8 cellular contexts compared by ENCODE assay signal in genomic region chr19:1244693-1245451, GRCh38. TPM values are rescaled to one million over a fixed set of nuclear protein-coding genes. Genes with fewer than 3 reads are reported as not detected.
DNase-seq lines count a peak whose midpoint lies in the region; ATAC-seq and TF ChIP-seq lines count a peak whose summit lies in the region.

No MANE protein-coding gene starts in this region.

- H3K27ac ChIP-seq in mesendoderm (ENCODE audit: low read depth, low read length) (no peak overlapping the region), upper lobe of right lung (peak overlapping the region; percentile 83)

- CTCF ChIA-PET in activated CD4-positive, alpha-beta T cell treated with anti-CD3 and anti-CD28 coated beads for 36 hours (lab: Charles Lee) = interaction anchor here (0.6 to 5.3 kb wide), 34 partner anchors 8 to 734 kb away, joined by 3 to 163 read pairs (median 4); partner anchors contain the start of genes ABCA7, ARHGAP45, CIRBP and FAM174C
- CTCF ChIA-PET in MCF 10A (lab: Yijun Ruan, JAX) = interaction anchor here (0.6 to 4.7 kb wide), 15 partner anchors 8 to 692 kb away, joined by 3 to 144 read pairs (median 5); partner anchors contain the start of gene CIRBP

- peak overlapping the region; percentile 82 for H3K27ac Mint-ChIP-seq in activated CD4-positive, alpha-beta T cell treated with anti-CD3 and anti-CD28 coated beads for 36 hours
- H3K27ac Mint-ChIP-seq in MCF 10A (ENCODE audit: low read depth, unreplicated experiment) = no peak overlapping the region

- H4K5ac ChIP-seq in mesendoderm (ENCODE audit: low read length) = no peak overlapping the region

- no peak overlapping the region for H2BK5ac ChIP-seq in mesendoderm (ENCODE audit: low read length)

- intact Hi-C loops in activated CD4-positive, alpha-beta T cell treated with anti-CD3 and anti-CD28 coated beads for 36 hours (cut with DNase I, micrococcal nuclease) = loop anchor here (1.0 to 10.0 kb wide), 3 partner anchors 21 to 320 kb away; partner anchors contain the start of gene ARID3A (in 1 of the 2)
- intact Hi-C loops in MCF 10A (cut with micrococcal nuclease) = loop anchor here (1.0 kb wide), 1 partner anchor 21 kb away; no protein-coding TSS in a partner anchor
- intact Hi-C loops in upper lobe of right lung (cut with DNase I) = no loop called here

- no peak for ATAC-seq in activated CD4-positive, alpha-beta T cell treated with anti-CD3 and anti-CD28 coated beads for 36 hours
- peak; percentile 40 for ATAC-seq in upper lobe of right lung
- no peak for ATAC-seq in HG03565 (IDR thresholded peaks at IDR 0.05; ENCODE audit: unreplicated experiment)
- no peak for ATAC-seq in HG03108 (IDR thresholded peaks at IDR 0.05; ENCODE audit: unreplicated experiment)

- H3K4me3 Mint-ChIP-seq in activated CD4-positive, alpha-beta T cell treated with anti-CD3 and anti-CD28 coated beads for 36 hours = peak overlapping the region; percentile 58
- H3K4me3 Mint-ChIP-seq in MCF 10A (ENCODE audit: unreplicated experiment) = peak overlapping the region; percentile 70

- peak overlapping the region; percentile 50 for H3K9ac ChIP-seq in mesendoderm (ENCODE audit: low read length)

- peaks cover 5% of the 10 kb centered on the region for H3K79me1 ChIP-seq in mesendoderm (ENCODE audit: low read length)

- H3K36me3 Mint-ChIP-seq in activated CD4-positive, alpha-beta T cell treated with anti-CD3 and anti-CD28 coated beads for 36 hours (ENCODE audit: low read depth) = peaks cover 3% of the 10 kb centered on the region
- H3K36me3 Mint-ChIP-seq in MCF 10A (ENCODE audit: insufficient read depth, unreplicated experiment) = peaks cover 25% of the 10 kb centered on the region

- peak; percentile 48 for DNase-seq in activated CD4-positive, alpha-beta T cell treated with anti-CD3 and anti-CD28 coated beads for 36 hours
- DNase-seq in activated CD4-positive, alpha-beta T cell treated with anti-CD3 and anti-CD28 coated beads for 1 hour = no peak
- peak; percentile 51 for DNase-seq in MCF 10A (ENCODE audit: unreplicated experiment)
- DNase-seq in mesendoderm = no peak
- DNase-seq in upper lobe of right lung = peak; percentile 92
- DNase-seq in NOMO-1 treated with DMSO at 0.1 percent for 48 hours (lab: John Stamatoyannopoulos, UW; ENCODE audit: unreplicated experiment) = no peak

- H3K4me3 ChIP-seq in mesendoderm (ENCODE audit: low read length) (no peak overlapping the region), upper lobe of right lung (peak overlapping the region; percentile 34)

- WGBS in mesendoderm (ENCODE audit: extremely low coverage, insufficient coverage, low lambda C conversion rate) = no CpG with 5 or more reads among the region's 31 CpGs

- TF ChIP-seq CTCF in MCF 10A (IDR thresholded peaks at IDR 0.05; ENCODE audit: unreplicated experiment) = no peak
- no peak for TF ChIP-seq CTCF in upper lobe of right lung (IDR thresholded peaks at IDR 0.05)

- H2AK5ac ChIP-seq in mesendoderm (ENCODE audit: low read length) = no peak overlapping the region

- H3K9me3 ChIP-seq in upper lobe of right lung = no peaks in the 10 kb centered on the region

- no peaks in the 10 kb centered on the region for H3K27me3 ChIP-seq in mesendoderm (ENCODE audit: insufficient read depth, low read length, poor library complexity)
- H3K27me3 ChIP-seq in upper lobe of right lung = no peaks in the 10 kb centered on the region

- H3K56ac ChIP-seq in mesendoderm (ENCODE audit: low read length) = peak overlapping the region; percentile 79

- no peak overlapping the region for H2BK120ac ChIP-seq in mesendoderm (ENCODE audit: low read depth, low read length)

- peak overlapping the region; percentile 38 for H3K4ac ChIP-seq in mesendoderm (ENCODE audit: low read depth, low read length)

- no peak overlapping the region for H3K4me2 ChIP-seq in mesendoderm (ENCODE audit: low read length)

- no peaks in the 10 kb centered on the region for H3K9me3 Mint-ChIP-seq in activated CD4-positive, alpha-beta T cell treated with anti-CD3 and anti-CD28 coated beads for 36 hours (ENCODE audit: low read depth)
- no peaks in the 10 kb centered on the region for H3K9me3 Mint-ChIP-seq in MCF 10A (ENCODE audit: unreplicated experiment)

- BruUV-seq in MCF 10A (replicated peaks; lab: Mats Ljungman, UMichigan) = no TSS peak

- POLR2A ChIA-PET in activated CD4-positive, alpha-beta T cell treated with anti-CD3 and anti-CD28 coated beads for 36 hours (lab: Charles Lee) = interaction anchor here (0.6 to 4.2 kb wide), 9 partner anchors 8 to 341 kb away, joined by 3 to 59 read pairs (median 5); partner anchors contain the start of gene CIRBP
- POLR2A ChIA-PET in MCF 10A (lab: Yijun Ruan, JAX) = interaction anchor here (0.6 to 8.2 kb wide), 16 partner anchors 8 to 205 kb away, joined by 3 to 240 read pairs (median 6); partner anchors contain the start of genes ABCA7, CIRBP and FAM174C

- no peak overlapping the region for H3K23ac ChIP-seq in mesendoderm (ENCODE audit: low read length)

- H3K4me1 ChIP-seq in mesendoderm (ENCODE audit: control insufficient read depth, low read depth, low read length) = no peaks in the 10 kb centered on the region
- peaks cover 60% of the 10 kb centered on the region for H3K4me1 ChIP-seq in upper lobe of right lung

- H3K79me2 ChIP-seq in mesendoderm (ENCODE audit: control insufficient read depth, insufficient read depth, low read length) = peaks cover 6% of the 10 kb centered on the region

- H3K27me3 Mint-ChIP-seq in activated CD4-positive, alpha-beta T cell treated with anti-CD3 and anti-CD28 coated beads for 36 hours = no peaks in the 10 kb centered on the region
- no peaks in the 10 kb centered on the region for H3K27me3 Mint-ChIP-seq in MCF 10A (ENCODE audit: insufficient read depth, unreplicated experiment)

- H4K8ac ChIP-seq in mesendoderm (ENCODE audit: low read depth, low read length) = no peak overlapping the region

- H3K36me3 ChIP-seq in mesendoderm (ENCODE audit: control insufficient read depth, insufficient read depth, low read length) (no peaks in the 10 kb centered on the region), upper lobe of right lung (no peaks in the 10 kb centered on the region)

- H2BK15ac ChIP-seq in mesendoderm (replicated peaks; ENCODE audit: low read depth) = no peak overlapping the region

- H3K4me1 Mint-ChIP-seq in activated CD4-positive, alpha-beta T cell treated with anti-CD3 and anti-CD28 coated beads for 36 hours = peaks cover 28% of the 10 kb centered on the region
- peaks cover 10% of the 10 kb centered on the region for H3K4me1 Mint-ChIP-seq in MCF 10A (ENCODE audit: insufficient read depth, unreplicated experiment)

- H3K18ac ChIP-seq in mesendoderm (ENCODE audit: low read length) = no peak overlapping the region

RNA-seq across cellular contexts. Expression of gene ATP5F1D, which starts 3.3 kb away (rescaled TPM):
- 100 to 1,000 TPM; 161 to 180 TPM for total RNA-seq in activated CD4-positive, alpha-beta T cell treated with anti-CD3 and anti-CD28 coated beads for 36 hours
- total RNA-seq in MCF 10A (2022) (256 and 258 TPM in 2 replicates), upper lobe of right lung (126 TPM)
- 127 TPM for polyA plus RNA-seq in mesendoderm (2013, experiment 1 of 2)
- polyA plus RNA-seq in mesendoderm (2013, experiment 2 of 2) = 122 TPM

RNA-seq across cellular contexts. Expression of gene MIDN, which starts 3.5 kb away (rescaled TPM):
- total RNA-seq in activated CD4-positive, alpha-beta T cell treated with anti-CD3 and anti-CD28 coated beads for 36 hours = 10 to 100 TPM; 46.5 to 47.9 TPM
- 73.6 and 96.9 TPM in 2 replicates for total RNA-seq in MCF 10A (2022)
- polyA plus RNA-seq in mesendoderm (2013, experiment 1 of 2) = 133 TPM
- polyA plus RNA-seq in mesendoderm (2013, experiment 2 of 2) = 131 TPM
- total RNA-seq in upper lobe of right lung = 135 TPM

RNA-seq across cellular contexts. Expression of gene CBARP, which starts 7.1 kb away (rescaled TPM):
- 1 to 10 TPM in 1 of 2 experiments, under 1 TPM in 1; 0.82 to 1.1 TPM for total RNA-seq in activated CD4-positive, alpha-beta T cell treated with anti-CD3 and anti-CD28 coated beads for 36 hours
- total RNA-seq in MCF 10A (2022) = 7.0 and 8.2 TPM in 2 replicates
- 3.2 TPM for polyA plus RNA-seq in mesendoderm (2013, experiment 1 of 2)
- polyA plus RNA-seq in mesendoderm (2013, experiment 2 of 2) = 3.5 TPM
- 1.0 TPM for total RNA-seq in upper lobe of right lung

RNA-seq across cellular contexts. Expression of gene CIRBP, which starts 24.3 kb away (rescaled TPM):
- 100 to 1,000 TPM; 123 to 188 TPM for total RNA-seq in activated CD4-positive, alpha-beta T cell treated with anti-CD3 and anti-CD28 coated beads for 36 hours
- total RNA-seq in MCF 10A (2022) = 316 and 362 TPM in 2 replicates
- polyA plus RNA-seq in mesendoderm (2013, experiment 1 of 2) = 93.3 TPM
- polyA plus RNA-seq in mesendoderm (2013, experiment 2 of 2) = 93.6 TPM
- 322 TPM for total RNA-seq in upper lobe of right lung

RNA-seq across cellular contexts. Expression of gene FAM174C, which starts 30.5 kb away (rescaled TPM):
- 10 to 100 TPM; 75.3 to 88.3 TPM for total RNA-seq in activated CD4-positive, alpha-beta T cell treated with anti-CD3 and anti-CD28 coated beads for 36 hours
- total RNA-seq in MCF 10A (2022) (71.0 and 85.2 TPM in 2 replicates), upper lobe of right lung (41.4 TPM)
- polyA plus RNA-seq in mesendoderm (2013, experiment 1 of 2) = 55.7 TPM
- 57.0 TPM for polyA plus RNA-seq in mesendoderm (2013, experiment 2 of 2)

Comparison
In these comparisons a context has a peak if more than half of its experiments do, and no peak if none do; other contexts are left out.
1. DNase-seq: peak in activated CD4-positive, alpha-beta T cell treated with anti-CD3 and anti-CD28 coated beads for 36 hours (single experiment), MCF 10A (single experiment) and upper lobe of right lung (single experiment); none in activated CD4-positive, alpha-beta T cell treated with anti-CD3 and anti-CD28 coated beads for 1 hour (single experiment), mesendoderm (single experiment) and NOMO-1 treated with DMSO at 0.1 percent for 48 hours (single experiment).